In the genomic region with DNA sequence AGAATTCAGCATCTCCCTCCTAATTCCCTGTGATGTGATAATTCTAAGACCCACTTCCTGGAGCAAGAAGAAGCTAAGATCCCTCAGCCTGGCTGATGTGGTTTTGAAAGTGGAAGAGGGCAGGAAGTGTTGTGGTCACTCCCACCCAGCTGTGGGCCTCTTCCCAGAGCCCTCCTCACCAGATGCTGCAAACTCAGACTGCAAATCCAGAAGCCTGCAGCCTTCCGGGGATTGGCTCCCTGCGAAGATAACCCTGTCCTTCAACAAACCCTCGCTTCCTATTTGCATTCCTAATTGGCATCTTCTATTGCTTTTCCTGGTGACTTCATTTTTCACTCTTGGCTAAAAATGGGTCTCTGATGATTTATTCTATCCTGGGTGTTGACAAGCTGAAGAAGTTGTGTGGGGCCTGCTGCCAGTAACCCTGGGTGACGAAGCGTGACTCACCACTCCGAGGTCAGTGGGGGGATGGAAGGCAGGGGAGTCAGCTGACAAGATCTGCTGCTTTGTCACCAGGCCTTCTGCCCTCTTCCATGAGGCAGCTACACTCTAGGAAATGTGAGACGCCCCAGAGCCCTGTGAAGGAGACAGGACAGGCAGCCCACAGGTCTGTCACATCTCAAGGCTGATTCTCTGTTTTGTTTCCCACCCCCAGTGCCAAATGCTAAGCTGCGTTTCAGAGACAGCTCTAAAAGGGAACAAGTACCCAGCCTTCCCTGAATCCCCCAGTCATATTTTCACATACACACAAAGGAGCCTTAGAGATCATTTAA, we compare ENCODE assay signal across 1 cellular context.
TF ChIP-seq lines count a peak whose summit lies in the region.

No MANE protein-coding gene starts in this region.

TF ChIP-seq in HEK293, 187 proteins besides CTCF, POLR2A, EP300 and RAD21 (continued from another document and continues in another):
- TF ChIP-seq ZFP37 (tag by site-specific recombination; IDR thresholded peaks at IDR 0.05): peak; percentile 86
- TF ChIP-seq ZNF544 (tag by site-specific recombination; IDR thresholded peaks at IDR 0.05): no peak
- no peak for TF ChIP-seq ZNF19 (tag by site-specific recombination; IDR thresholded peaks at IDR 0.05; ENCODE audit: low read depth)
- TF ChIP-seq ZNF791 (tag by site-specific recombination; IDR thresholded peaks at IDR 0.05): no peak
- TF ChIP-seq ZNF423 (tag by site-specific recombination; IDR thresholded peaks at IDR 0.05): no peak
- TF ChIP-seq, protein P1, sequence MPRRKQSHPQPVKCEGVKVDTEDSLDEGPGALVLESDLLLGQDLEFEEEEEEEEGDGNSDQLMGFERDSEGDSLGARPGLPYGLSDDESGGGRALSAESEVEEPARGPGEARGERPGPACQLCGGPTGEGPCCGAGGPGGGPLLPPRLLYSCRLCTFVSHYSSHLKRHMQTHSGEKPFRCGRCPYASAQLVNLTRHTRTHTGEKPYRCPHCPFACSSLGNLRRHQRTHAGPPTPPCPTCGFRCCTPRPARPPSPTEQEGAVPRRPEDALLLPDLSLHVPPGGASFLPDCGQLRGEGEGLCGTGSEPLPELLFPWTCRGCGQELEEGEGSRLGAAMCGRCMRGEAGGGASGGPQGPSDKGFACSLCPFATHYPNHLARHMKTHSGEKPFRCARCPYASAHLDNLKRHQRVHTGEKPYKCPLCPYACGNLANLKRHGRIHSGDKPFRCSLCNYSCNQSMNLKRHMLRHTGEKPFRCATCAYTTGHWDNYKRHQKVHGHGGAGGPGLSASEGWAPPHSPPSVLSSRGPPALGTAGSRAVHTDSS (tag by site-specific recombination; IDR thresholded peaks at IDR 0.05): no peak
- TF ChIP-seq ZNF341 (tag by site-specific recombination; IDR thresholded peaks at IDR 0.05; ENCODE audit: low read depth): 0 out of 2 replicates have a peak, but pooled peaks have one; percentile 13
- TF ChIP-seq SCRT1 (tag by site-specific recombination; IDR thresholded peaks at IDR 0.05; ENCODE audit: borderline replicate concordance): no peak
- TF ChIP-seq ZNF239 (tag by site-specific recombination; IDR thresholded peaks at IDR 0.05): no peak
- TF ChIP-seq ZNF155 (tag by site-specific recombination; IDR thresholded peaks at IDR 0.05): no peak
- TF ChIP-seq ZNF626 (tag by site-specific recombination; IDR thresholded peaks at IDR 0.05): no peak
- peak; percentile 45; the same call in 1 of the 2 replicates for TF ChIP-seq ZNF580 (tag by site-specific recombination; IDR thresholded peaks at IDR 0.05)
- peak; percentile 54; the same call in 1 of the 2 replicates for TF ChIP-seq KLF9 (tag by site-specific recombination; IDR thresholded peaks at IDR 0.05; ENCODE audit: low read depth)
- no peak for TF ChIP-seq ZNF658 (tag by site-specific recombination; IDR thresholded peaks at IDR 0.05)
- peak; percentile 96 for TF ChIP-seq ZBTB21 (tag by site-specific recombination; IDR thresholded peaks at IDR 0.05)
- 0 out of 2 replicates have a peak, but pooled peaks have one; percentile 27 for TF ChIP-seq HOXD13 (CRISPR knock-in tag; IDR thresholded peaks at IDR 0.05; ENCODE audit: borderline replicate concordance)
- no peak for TF ChIP-seq ZNF548 (tag by site-specific recombination; IDR thresholded peaks at IDR 0.05)
- peak; percentile 82 for TF ChIP-seq PRDM10 (tag by site-specific recombination; IDR thresholded peaks at IDR 0.05)
- TF ChIP-seq, protein P2, sequence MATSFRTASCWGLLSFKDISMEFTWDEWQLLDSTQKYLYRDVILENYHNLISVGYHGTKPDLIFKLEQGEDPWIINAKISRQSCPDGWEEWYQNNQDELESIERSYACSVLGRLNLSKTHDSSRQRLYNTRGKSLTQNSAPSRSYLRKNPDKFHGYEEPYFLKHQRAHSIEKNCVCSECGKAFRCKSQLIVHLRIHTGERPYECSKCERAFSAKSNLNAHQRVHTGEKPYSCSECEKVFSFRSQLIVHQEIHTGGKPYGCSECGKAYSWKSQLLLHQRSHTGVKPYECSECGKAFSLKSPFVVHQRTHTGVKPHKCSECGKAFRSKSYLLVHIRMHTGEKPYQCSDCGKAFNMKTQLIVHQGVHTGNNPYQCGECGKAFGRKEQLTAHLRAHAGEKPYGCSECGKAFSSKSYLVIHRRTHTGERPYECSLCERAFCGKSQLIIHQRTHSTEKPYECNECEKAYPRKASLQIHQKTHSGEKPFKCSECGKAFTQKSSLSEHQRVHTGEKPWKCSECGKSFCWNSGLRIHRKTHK (tag by site-specific recombination; IDR thresholded peaks at IDR 0.05): no peak
- TF ChIP-seq ZSCAN5A (tag by site-specific recombination; IDR thresholded peaks at IDR 0.05): no peak
- TF ChIP-seq ZNF777 (tag by site-specific recombination; IDR thresholded peaks at IDR 0.05; ENCODE audit: borderline replicate concordance): no peak
- TF ChIP-seq ZNF157 (tag by site-specific recombination; IDR thresholded peaks at IDR 0.05): no peak
- TF ChIP-seq ZFHX2 (tag by site-specific recombination; conservative IDR thresholded peaks at IDR 0.05): peak; percentile 71
- no peak for TF ChIP-seq ZNF140 (tag by site-specific recombination; IDR thresholded peaks at IDR 0.05)
- TF ChIP-seq PRDM6 (tag by site-specific recombination; IDR thresholded peaks at IDR 0.05): peak; percentile 81
- TF ChIP-seq ZNF302 (tag by site-specific recombination; IDR thresholded peaks at IDR 0.05; ENCODE audit: low read depth): no peak
- TF ChIP-seq KLF8 (tag by site-specific recombination; IDR thresholded peaks at IDR 0.05): peak; percentile 89
- no peak for TF ChIP-seq ZNF792 (tag by site-specific recombination; IDR thresholded peaks at IDR 0.05)
- TF ChIP-seq ZNF175 (tag by site-specific recombination; IDR thresholded peaks at IDR 0.05): no peak
- no peak for TF ChIP-seq YY2 (tag by site-specific recombination; IDR thresholded peaks at IDR 0.05)
- peak; percentile 37 for TF ChIP-seq ZNF654 (tag by site-specific recombination; IDR thresholded peaks at IDR 0.05; ENCODE audit: low read depth)
- TF ChIP-seq ZNF280C (tag by site-specific recombination; IDR thresholded peaks at IDR 0.05): no peak
- TF ChIP-seq ZNF707 (tag by site-specific recombination; IDR thresholded peaks at IDR 0.05): no peak
- 0 out of 2 replicates have a peak, but pooled peaks have one; percentile 82 for TF ChIP-seq ZNF2 (tag by site-specific recombination; IDR thresholded peaks at IDR 0.05)
- 0 out of 2 replicates have a peak, but pooled peaks have one; percentile 19 for TF ChIP-seq YY1 (tag by site-specific recombination; IDR thresholded peaks at IDR 0.05)
- TF ChIP-seq ZNF148 (tag by site-specific recombination; IDR thresholded peaks at IDR 0.05; ENCODE audit: borderline replicate concordance): no peak
- TF ChIP-seq, protein P3, sequence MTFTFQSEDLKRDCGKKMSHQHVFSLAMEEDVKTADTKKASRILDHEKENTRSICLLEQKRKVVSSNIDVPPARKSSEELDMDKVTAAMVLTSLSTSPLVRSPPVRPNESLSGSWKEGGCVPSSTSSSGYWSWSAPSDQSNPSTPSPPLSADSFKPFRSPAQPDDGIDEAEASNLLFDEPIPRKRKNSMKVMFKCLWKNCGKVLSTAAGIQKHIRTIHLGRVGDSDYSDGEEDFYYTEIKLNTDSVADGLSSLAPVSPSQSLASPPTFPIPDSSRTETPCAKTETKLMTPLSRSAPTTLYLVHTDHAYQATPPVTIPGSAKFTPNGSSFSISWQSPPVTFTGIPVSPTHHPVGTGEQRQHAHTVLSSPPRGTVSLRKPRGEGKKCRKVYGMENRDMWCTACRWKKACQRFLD (tag by site-specific recombination; IDR thresholded peaks at IDR 0.05): no peak
- peak; percentile 98 for TF ChIP-seq OSR2 (tag by site-specific recombination; IDR thresholded peaks at IDR 0.05)
- TF ChIP-seq, protein P4, sequence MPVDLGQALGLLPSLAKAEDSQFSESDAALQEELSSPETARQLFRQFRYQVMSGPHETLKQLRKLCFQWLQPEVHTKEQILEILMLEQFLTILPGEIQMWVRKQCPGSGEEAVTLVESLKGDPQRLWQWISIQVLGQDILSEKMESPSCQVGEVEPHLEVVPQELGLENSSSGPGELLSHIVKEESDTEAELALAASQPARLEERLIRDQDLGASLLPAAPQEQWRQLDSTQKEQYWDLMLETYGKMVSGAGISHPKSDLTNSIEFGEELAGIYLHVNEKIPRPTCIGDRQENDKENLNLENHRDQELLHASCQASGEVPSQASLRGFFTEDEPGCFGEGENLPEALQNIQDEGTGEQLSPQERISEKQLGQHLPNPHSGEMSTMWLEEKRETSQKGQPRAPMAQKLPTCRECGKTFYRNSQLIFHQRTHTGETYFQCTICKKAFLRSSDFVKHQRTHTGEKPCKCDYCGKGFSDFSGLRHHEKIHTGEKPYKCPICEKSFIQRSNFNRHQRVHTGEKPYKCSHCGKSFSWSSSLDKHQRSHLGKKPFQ (tag by site-specific recombination; IDR thresholded peaks at IDR 0.05): peak; percentile 27; the same call in 1 of the 2 replicates
